ENCODE assay signal across 8 cellular contexts in the genomic region with DNA sequence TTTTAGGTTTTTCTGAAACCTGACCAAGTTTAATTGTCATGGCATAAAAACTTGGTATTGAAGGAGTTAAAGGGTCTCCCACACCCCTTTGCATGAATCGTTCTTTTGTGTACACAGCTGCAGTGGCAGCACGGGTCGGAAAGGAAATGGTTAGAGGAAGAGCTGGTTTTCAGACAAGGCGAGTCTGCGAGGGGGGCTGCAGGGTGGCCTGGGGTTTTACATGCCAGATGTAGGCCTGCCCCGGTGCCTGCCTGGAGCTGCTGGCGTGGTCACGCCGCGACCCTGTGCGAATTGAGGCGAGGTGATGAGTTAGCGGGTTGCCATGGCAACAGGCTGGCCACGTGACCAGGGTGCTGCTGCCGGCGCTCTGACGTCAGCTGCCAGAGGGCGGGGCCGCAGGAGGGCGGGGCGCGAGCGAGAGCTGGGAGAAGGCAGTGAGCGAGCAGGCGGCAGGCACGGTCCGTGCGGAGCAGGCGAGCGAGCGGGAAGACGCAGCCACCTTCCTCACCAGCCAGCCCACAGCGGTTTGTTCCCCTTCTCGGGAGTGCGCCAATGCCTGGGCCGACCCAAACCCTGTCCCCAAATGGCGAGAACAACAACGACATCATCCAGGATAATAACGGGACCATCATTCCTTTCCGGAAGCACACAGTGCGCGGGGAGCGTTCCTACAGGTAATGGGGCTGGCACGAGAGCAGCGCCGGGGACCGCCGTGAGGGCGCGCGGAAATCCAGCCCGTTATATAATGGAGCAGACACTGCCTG. TPM values are rescaled to one million over a fixed set of nuclear protein-coding genes. Genes with fewer than 3 reads are reported as not detected.
DNase-seq lines count a peak whose midpoint lies in the region; ATAC-seq and TF ChIP-seq lines count a peak whose summit lies in the region.

TSS of gene MAPRE2 (plus strand) at position 426 of the 764 bp plus-strand sequence. CDS start at position 553, 127 bp downstream.

- peak within 1 kb of the TSS; percentile 98 to 99 for H3K4me3 Mint-ChIP-seq in activated T-cell treated with anti-CD3 and anti-CD28 coated beads, Interleukin-2, amount 50 U/mL, for 72 hours

- H3K36me3 ChIP-seq in KMS-11 (ENCODE audit: insufficient read depth) = no peaks in the 10 kb centered on the region
- no peaks in the 10 kb centered on the region for H3K36me3 ChIP-seq in Peyer's patch
- H3K36me3 ChIP-seq in esophagus muscularis mucosa = no peaks in the 10 kb centered on the region

- H3K4me3 ChIP-seq in KMS-11 (IDR thresholded peaks at IDR 0.05; ENCODE audit: insufficient read depth, low read depth, low read length) (no peak within 1 kb of the TSS), Peyer's patch (peak within 1 kb of the TSS; percentile 70 to 85 (median 80)), esophagus muscularis mucosa (peak within 1 kb of the TSS; percentile 68 to 91 (median 84))

- H3K9me3 ChIP-seq in Peyer's patch (no peaks in the 10 kb centered on the region), esophagus muscularis mucosa (no peaks in the 10 kb centered on the region)

- no peak for TF ChIP-seq EP300 in esophagus muscularis mucosa (IDR thresholded peaks at IDR 0.05)

- no peaks in the 10 kb centered on the region for H3K27me3 Mint-ChIP-seq in activated T-cell treated with anti-CD3 and anti-CD28 coated beads, Interleukin-2, amount 50 U/mL, for 72 hours (ENCODE audit: low read depth)

- peak; percentile 59 to 86 for TF ChIP-seq POLR2A in Peyer's patch (IDR thresholded peaks at IDR 0.05)
- peak; percentile 83 for TF ChIP-seq POLR2A in esophagus muscularis mucosa (IDR thresholded peaks at IDR 0.05; ENCODE audit: low read depth)

- intact Hi-C loops in esophagus muscularis mucosa (cut with DNase I) = loop anchor here (5.0 kb wide), 1 partner anchor 76 kb away; no protein-coding TSS in a partner anchor

- peak within 1 kb of the TSS; percentile 83 for H3K4me2 ChIP-seq in KMS-11

- peak within 1 kb of the TSS; percentile 69 for H3K9ac ChIP-seq in KMS-11

- peak within 1 kb of the TSS; percentile 100 for H3K27ac Mint-ChIP-seq in activated T-cell treated with anti-CD3 and anti-CD28 coated beads, Interleukin-2, amount 50 U/mL, for 72 hours

- WGBS in esophagus muscularis mucosa = 0% methylated on average over 7 of the region's 52 CpGs

- H3K27me3 ChIP-seq in KMS-11 (ENCODE audit: insufficient read depth, low read depth) = no peaks in the 10 kb centered on the region
- H3K27me3 ChIP-seq in Peyer's patch = no peaks in the 10 kb centered on the region
- H3K27me3 ChIP-seq in esophagus muscularis mucosa = no peaks in the 10 kb centered on the region

- H4K20me1 ChIP-seq in KMS-11 (ENCODE audit: insufficient read depth) = no peaks in the 10 kb centered on the region

- H3K4me1 ChIP-seq in KMS-11 (ENCODE audit: low read depth, poor library complexity, severe bottlenecking) (peaks cover 25% of the 10 kb centered on the region), Peyer's patch (peaks cover 0 to 30% (median 13%) of the 10 kb centered on the region in 4 donors), esophagus muscularis mucosa (peaks cover 35 to 53% (median 49%) of the 10 kb centered on the region in 4 donors)

- H3K27ac ChIP-seq in KMS-11 (peak within 1 kb of the TSS; percentile 70), Peyer's patch (peak within 1 kb of the TSS; percentile 85 to 95 (median 87)), esophagus muscularis mucosa (replicated peaks in 1 of 4) (peak within 1 kb of the TSS; percentile 86 to 89 (median 88))

- no peaks in the 10 kb centered on the region for H3K79me2 ChIP-seq in KMS-11 (ENCODE audit: insufficient read depth, low read depth)

- peak; percentile 70 for ATAC-seq in GM21737 (IDR thresholded peaks at IDR 0.05; ENCODE audit: unreplicated experiment)
- ATAC-seq in activated T-cell treated with anti-CD3 and anti-CD28 coated beads, Interleukin-2, amount 50 U/mL, for 72 hours (replicated peaks in 1 of 2) = peak; percentile 84 to 87

- no peak for TF ChIP-seq CTCF in KMS-11 (conservative IDR thresholded peaks at IDR 0.05; ENCODE audit: low read depth, low read length)
- no peak for TF ChIP-seq CTCF in Peyer's patch (IDR thresholded peaks at IDR 0.05)
- TF ChIP-seq CTCF in esophagus muscularis mucosa (IDR thresholded peaks at IDR 0.05) = no peak

- H2AFZ ChIP-seq in KMS-11 (ENCODE audit: low read depth) = peak within 1 kb of the TSS; percentile 77

- no peaks in the 10 kb centered on the region for H3K9me3 Mint-ChIP-seq in activated T-cell treated with anti-CD3 and anti-CD28 coated beads, Interleukin-2, amount 50 U/mL, for 72 hours

- DNase-seq in DMS53 treated with DMSO at 0.1 percent for 48 hours (lab: John Stamatoyannopoulos, UW; ENCODE audit: unreplicated experiment) (peak; percentile 94), Peyer's patch (peak; percentile 98 to 100 (median 100)), esophagus muscularis mucosa (ENCODE audit: extremely low spot score) (peak; percentile 100), myocyte (ENCODE audit: low read depth) (peak; percentile 97)
- peak; percentile 99 for DNase-seq in activated T-cell treated with anti-CD3 and anti-CD28 coated beads, Interleukin-2, amount 50 U/mL, for 72 hours
- DNase-seq in stimulated activated CD8-positive, alpha-beta memory T cell treated with anti-CD3 and anti-CD28 coated beads, Interleukin-7, amount 100 ng/mL, for 48 hours (ENCODE audit: extremely low read depth in 1 of 2, low read depth in 1 of 2) = peak; percentile 98 to 99

- peaks cover 79% of the 10 kb centered on the region for H3K4me1 Mint-ChIP-seq in activated T-cell treated with anti-CD3 and anti-CD28 coated beads, Interleukin-2, amount 50 U/mL, for 72 hours (ENCODE audit: low read depth)

- peaks cover 2 to 9% of the 10 kb centered on the region in 2 donors for H3K36me3 Mint-ChIP-seq in activated T-cell treated with anti-CD3 and anti-CD28 coated beads, Interleukin-2, amount 50 U/mL, for 72 hours (ENCODE audit: insufficient read depth in 2 of 2)

RNA-seq across cellular contexts. Expression of gene MAPRE2, which starts in this region (rescaled TPM):
- total RNA-seq in Peyer's patch (10 to 100 TPM; 16.5 to 50.3 (median 21.2) TPM), esophagus muscularis mucosa (10 to 100 TPM; 22.2 to 32.2 (median 24.5) TPM), myocyte (22.7 and 38.2 TPM in 2 replicates)
- total RNA-seq in activated T-cell treated with anti-CD3 and anti-CD28 coated beads, Interleukin-2, amount 50 U/mL, for 72 hours = 10 to 100 TPM; 53.4 to 54.1 TPM
- 18.0 TPM for polyA plus RNA-seq in myocyte (2012)
